35 cellular contexts compared by ENCODE assay signal in the genomic region with DNA sequence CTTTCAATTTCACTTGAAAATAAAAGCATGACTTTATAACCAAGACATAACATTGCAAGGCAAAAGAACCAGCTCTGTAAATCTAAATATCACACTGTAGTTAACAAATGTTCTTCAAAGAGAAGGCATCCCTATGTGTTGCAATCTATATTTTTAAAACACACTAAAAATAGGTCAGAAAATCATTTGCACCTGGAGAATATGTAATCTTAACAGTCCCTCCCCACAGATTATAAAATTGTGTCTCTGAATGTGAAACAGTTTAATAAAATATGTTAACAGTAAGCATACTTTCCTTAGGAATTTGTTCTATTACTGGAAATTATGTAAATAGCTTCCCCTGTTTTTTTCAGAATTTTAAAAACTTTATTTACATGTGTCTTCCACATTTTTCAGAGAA.
"Had no signal": no experiment of that assay in that cellular context is flagged by ENCODE, and none has a peak within 500 bp of the region (broad histone marks: within the 10 kb centered on the region; RNA-seq: fewer than 3 reads in every experiment).

No MANE protein-coding gene starts in this region.

- H3K27me3 ChIP-seq: ascending aorta, breast epithelium, cardiac muscle cell, colonic mucosa, dorsolateral prefrontal cortex, esophagus muscularis mucosa, gastroesophageal sphincter, heart right ventricle, hepatocyte had no signal

- DNase-seq: activated B cell treated with CpG ODN at 0.5 μM for 24 hours; activated CD4-positive, alpha-beta T cell treated with anti-CD3 and anti-CD28 coated beads for 48 hours; activated CD4-positive, alpha-beta T cell treated with anti-CD3 and anti-CD28 coated beads, Interleukin-2, amount 50 U/mL, for 1 hour; activated CD4-positive, alpha-beta T cell treated with anti-CD3 and anti-CD28 coated beads, Interleukin-2, amount 50 U/mL, for 48 hours; activated CD8-positive, alpha-beta memory T cell treated with anti-CD3 and anti-CD28 coated beads for 24 hours; activated CD8-positive, alpha-beta T cell treated with anti-CD3 and anti-CD28 coated beads for 36 hours; activated gamma-delta T cell; activated naive CD4-positive, alpha-beta T cell; activated naive CD4-positive, alpha-beta T cell treated with anti-CD3 and anti-CD28 coated beads, Interleukin-2, amount 10 ng/mL, durations not matched to agents 7 days and 5 days; activated T-cell treated with anti-CD3 and anti-CD28 coated beads, Interleukin-2, amount 50 U/mL, for 1 hour; activated T-cell treated with anti-CD3 and anti-CD28 coated beads, Interleukin-2, amount 50 U/mL, for 48 hours; central memory CD4-positive, alpha-beta T cell; cerebellar nuclear complex; colonic mucosa; dorsolateral prefrontal cortex; effector memory CD4-positive, alpha-beta T cell; endodermal cell; erythroblast; foreskin melanocyte; heart right ventricle; T-helper 1 cell; T-helper 17 cell; T1000; WERI-Rb-1 had no signal

- H3K4me3 Mint-ChIP-seq: activated B cell treated with CpG ODN at 0.5 μM for 24 hours; activated CD8-positive, alpha-beta T cell treated with anti-CD3 and anti-CD28 coated beads for 36 hours; activated naive CD4-positive, alpha-beta T cell treated with anti-CD3 and anti-CD28 coated beads, Interleukin-2, amount 10 ng/mL, durations not matched to agents 7 days and 5 days; activated naive CD8-positive, alpha-beta T cell; activated T-helper 1 cell treated with anti-CD3 and anti-CD28 coated beads, Interleukin-12 subunit alpha, Interleukin-12 subunit beta, Interleukin-2, Interleukin-4 antibody, amounts not matched to agents 30 ng/mL and 10 ng/mL and 1 ng/mL, durations not matched to agents 14 hours and 24 hours and 36 hours; brain; endodermal cell; T-helper 17 cell; T-helper 2 cell treated with Interferon-gamma antibody and Interleukin-4, amounts not matched to agents 5 μg/mL and 100 μg/mL, for 36 hours had no signal

- H3K27ac Mint-ChIP-seq: activated B cell treated with CpG ODN at 0.5 μM for 24 hours; activated CD8-positive, alpha-beta T cell treated with anti-CD3 and anti-CD28 coated beads for 36 hours; activated naive CD4-positive, alpha-beta T cell treated with anti-CD3 and anti-CD28 coated beads, Interleukin-2, amount 10 ng/mL, durations not matched to agents 7 days and 5 days; activated naive CD8-positive, alpha-beta T cell; activated T-helper 1 cell treated with anti-CD3 and anti-CD28 coated beads, Interleukin-12 subunit alpha, Interleukin-12 subunit beta, Interleukin-2, Interleukin-4 antibody, amounts not matched to agents 30 ng/mL and 10 ng/mL and 1 ng/mL, durations not matched to agents 14 hours and 24 hours and 36 hours; brain; endodermal cell; T-helper 17 cell; T-helper 2 cell treated with Interferon-gamma antibody and Interleukin-4, amounts not matched to agents 5 μg/mL and 100 μg/mL, for 36 hours had no signal

- H3K27ac ChIP-seq: ascending aorta, breast epithelium, cardiac muscle cell, colonic mucosa, dorsolateral prefrontal cortex, esophagus muscularis mucosa, gastroesophageal sphincter, heart right ventricle, hepatocyte, WERI-Rb-1 had no signal

- H3K79me2 ChIP-seq: hepatocyte had no signal

- H3K36me3 Mint-ChIP-seq: activated naive CD4-positive, alpha-beta T cell treated with anti-CD3 and anti-CD28 coated beads, Interleukin-2, amount 10 ng/mL, durations not matched to agents 7 days and 5 days; activated naive CD8-positive, alpha-beta T cell; brain had no signal

- ATAC-seq: activated CD4-positive, CD25-positive, alpha-beta regulatory T cell treated with anti-CD3 and anti-CD28 coated beads, Interleukin-2, amount 50 U/mL, for 24 hours; activated CD8-positive, alpha-beta T cell treated with anti-CD3 and anti-CD28 coated beads for 36 hours; gastroesophageal sphincter; heart right ventricle; T-helper 17 cell had no signal

- H3K4me1 ChIP-seq: ascending aorta, breast epithelium, colonic mucosa, heart right ventricle had no signal

- H3K4me1 Mint-ChIP-seq: activated B cell treated with CpG ODN at 0.5 μM for 24 hours; activated naive CD4-positive, alpha-beta T cell treated with anti-CD3 and anti-CD28 coated beads, Interleukin-2, amount 10 ng/mL, durations not matched to agents 7 days and 5 days; brain; endodermal cell; T-helper 17 cell had no signal

- H3K27me3 Mint-ChIP-seq: activated B cell treated with CpG ODN at 0.5 μM for 24 hours; activated CD8-positive, alpha-beta T cell treated with anti-CD3 and anti-CD28 coated beads for 36 hours; activated naive CD4-positive, alpha-beta T cell treated with anti-CD3 and anti-CD28 coated beads, Interleukin-2, amount 10 ng/mL, durations not matched to agents 7 days and 5 days; T-helper 17 cell had no signal

- H3K36me3 ChIP-seq: ascending aorta, breast epithelium, cardiac muscle cell, colonic mucosa, esophagus muscularis mucosa, gastroesophageal sphincter, heart right ventricle, WERI-Rb-1 had no signal

- H3K4me2 ChIP-seq: hepatocyte had no signal

- H3K9me3 Mint-ChIP-seq: activated CD8-positive, alpha-beta T cell treated with anti-CD3 and anti-CD28 coated beads for 36 hours; activated T-helper 1 cell treated with anti-CD3 and anti-CD28 coated beads, Interleukin-12 subunit alpha, Interleukin-12 subunit beta, Interleukin-2, Interleukin-4 antibody, amounts not matched to agents 30 ng/mL and 10 ng/mL and 1 ng/mL, durations not matched to agents 14 hours and 24 hours and 36 hours; brain; endodermal cell; T-helper 2 cell treated with Interferon-gamma antibody and Interleukin-4, amounts not matched to agents 5 μg/mL and 100 μg/mL, for 36 hours had no signal

- H3K4me3 ChIP-seq: ascending aorta, breast epithelium, cardiac muscle cell, colonic mucosa, dorsolateral prefrontal cortex, esophagus muscularis mucosa, gastroesophageal sphincter, heart right ventricle, hepatocyte had no signal

- H2AFZ ChIP-seq: hepatocyte had no signal

- H3K9me3 ChIP-seq: ascending aorta, breast epithelium, colonic mucosa, esophagus muscularis mucosa, gastroesophageal sphincter, heart right ventricle had no signal
